ENCODE assay signal across 30 cellular contexts in genomic region chr19:55199620-55200204, GRCh38. TPM values are rescaled to one million over a fixed set of nuclear protein-coding genes. Genes with fewer than 3 reads are reported as not detected.
"Had no signal": no experiment of that assay in that cellular context is flagged by ENCODE, and none has a peak within 500 bp of the region (broad histone marks: within the 10 kb centered on the region; RNA-seq: fewer than 3 reads in every experiment).

No MANE protein-coding gene starts in this region.

- H3K4me3 ChIP-seq: coronary artery, esophagus muscularis mucosa, gastrocnemius medialis, heart right ventricle had no signal

- H3K27me3 ChIP-seq: brain microvascular endothelial cell had no signal

- ATAC-seq: activated CD4-positive, CD25-positive, alpha-beta regulatory T cell treated with anti-CD3 and anti-CD28 coated beads, Interleukin-2, amount 50 U/mL, for 24 hours; activated CD8-positive, alpha-beta T cell treated with anti-CD3 and anti-CD28 coated beads for 36 hours; activated T-cell treated with anti-CD3 and anti-CD28 coated beads, Interleukin-2, amount 50 U/mL, for 4 hours; activated T-helper 17 cell treated with anti-CD3 and anti-CD28 coated beads, Interleukin-2, amount 50 U/mL, for 72 hours; effector memory CD8-positive, alpha-beta T cell; foreskin keratinocyte; gastrocnemius medialis; heart right ventricle; T-helper 17 cell had no signal

- DNase-seq: activated B cell treated with CpG ODN at 0.5 μM for 24 hours; activated CD4-positive, alpha-beta T cell treated with anti-CD3 and anti-CD28 coated beads for 48 hours; activated CD4-positive, alpha-beta T cell treated with anti-CD3 and anti-CD28 coated beads, Interleukin-2, amount 50 U/mL, for 1 hour; activated CD4-positive, alpha-beta T cell treated with anti-CD3 and anti-CD28 coated beads, Interleukin-2, amount 50 U/mL, for 48 hours; activated CD8-positive, alpha-beta memory T cell treated with anti-CD3 and anti-CD28 coated beads for 24 hours; activated CD8-positive, alpha-beta T cell treated with anti-CD3 and anti-CD28 coated beads for 36 hours; activated effector memory CD4-positive, alpha-beta T cell treated with Interleukin-2 at 50 U/mL for 16 hours; activated gamma-delta T cell treated with Interleukin-2 at 50 U/mL for 16 hours; activated naive CD4-positive, alpha-beta T cell treated with anti-CD3 and anti-CD28 coated beads, Interleukin-2, amount 50 U/mL, for 16 hours; activated naive CD4-positive, alpha-beta T cell treated with Interleukin-2 at 50 U/mL for 16 hours; activated T-cell treated with anti-CD3 and anti-CD28 coated beads, Interleukin-2, amount 50 U/mL, for 4 hours; amniotic stem cell; anterior cingulate cortex; brain microvascular endothelial cell; dermis blood vessel endothelial cell; effector CD4-positive, alpha-beta T cell; effector memory CD8-positive, alpha-beta T cell; erythroblast; foreskin keratinocyte; gastrocnemius medialis; heart right ventricle; T-helper 17 cell; T1000; WERI-Rb-1 had no signal

- H3K36me3 ChIP-seq: brain microvascular endothelial cell, esophagus muscularis mucosa, gastrocnemius medialis, heart right ventricle, WERI-Rb-1 had no signal

- H3K4me1 ChIP-seq: esophagus muscularis mucosa, foreskin keratinocyte, gastrocnemius medialis, heart right ventricle had no signal

- FAIRE-seq: astrocyte, bronchial epithelial cell had no signal

- H3K27ac ChIP-seq: brain microvascular endothelial cell, coronary artery, esophagus muscularis mucosa, foreskin keratinocyte, gastrocnemius medialis, heart right ventricle, WERI-Rb-1 had no signal

- H3K9me3 ChIP-seq: esophagus muscularis mucosa, gastrocnemius medialis, heart right ventricle had no signal

RNA-seq across cellular contexts. Expression of gene PTPRH, which starts 9.6 kb away (rescaled TPM):
- total RNA-seq: activated B cell treated with CpG ODN at 0.5 μM for 24 hours; activated CD8-positive, alpha-beta T cell treated with anti-CD3 and anti-CD28 coated beads for 36 hours; activated T-helper 17 cell treated with anti-CD3 and anti-CD28 coated beads, Interleukin-2, amount 50 U/mL, for 72 hours; T-helper 17 cell had no signal

RNA-seq across cellular contexts. Expression of gene SYT5, which starts 19.6 kb away (rescaled TPM):
- total RNA-seq: activated B cell treated with CpG ODN at 0.5 μM for 24 hours; activated CD8-positive, alpha-beta T cell treated with anti-CD3 and anti-CD28 coated beads for 36 hours; activated T-cell treated with anti-CD3 and anti-CD28 coated beads, Interleukin-2, amount 50 U/mL, for 4 hours; activated T-helper 17 cell treated with anti-CD3 and anti-CD28 coated beads, Interleukin-2, amount 50 U/mL, for 72 hours; dermis blood vessel endothelial cell; gastrocnemius medialis had no signal

RNA-seq across cellular contexts. Expression of gene DNAAF3, which starts 33.3 kb away (rescaled TPM):
- total RNA-seq: activated B cell treated with CpG ODN at 0.5 μM for 24 hours; activated CD8-positive, alpha-beta T cell treated with anti-CD3 and anti-CD28 coated beads for 36 hours; T-helper 17 cell had no signal

RNA-seq across cellular contexts. Expression of gene TNNI3, which starts 42.2 kb away (rescaled TPM):
- total RNA-seq: activated B cell treated with CpG ODN at 0.5 μM for 24 hours; activated CD8-positive, alpha-beta T cell treated with anti-CD3 and anti-CD28 coated beads for 36 hours; activated T-cell treated with anti-CD3 and anti-CD28 coated beads, Interleukin-2, amount 50 U/mL, for 4 hours; activated T-helper 17 cell treated with anti-CD3 and anti-CD28 coated beads, Interleukin-2, amount 50 U/mL, for 72 hours; astrocyte; dermis blood vessel endothelial cell; esophagus muscularis mucosa; T-helper 17 cell had no signal
